In genomic region chr9:100465270-100465669, GRCh38 we compare ENCODE assay signal across 27 cellular contexts. TPM values are rescaled to one million over a fixed set of nuclear protein-coding genes. Genes with fewer than 3 reads are reported as not detected.
"Had no signal": no experiment of that assay in that cellular context is flagged by ENCODE, and none has a peak within 500 bp of the region (broad histone marks: within the 10 kb centered on the region; RNA-seq: fewer than 3 reads in every experiment).

No MANE protein-coding gene starts in this region.

- H3K4me1 ChIP-seq: left lung had no signal

- H3K27me3 ChIP-seq: brain microvascular endothelial cell, left lung had no signal

- H3K9me3 ChIP-seq: left lung, neutrophil, thoracic aorta had no signal

- FAIRE-seq: astrocyte, urothelium cell line had no signal

- H3K4me2 ChIP-seq: smooth muscle cell had no signal

- ATAC-seq: esophagus mucosa; left lung; stimulated activated memory B cell treated with anti-CD40 and anti-IgM and Interleukin-4, amounts not matched to agents 10 μg/mL and 1 μg/mL and 100 μg/mL, for 72 hours had no signal

- H3K36me3 ChIP-seq: brain microvascular endothelial cell, left lung, neutrophil, thoracic aorta had no signal

- H3K27ac ChIP-seq: brain microvascular endothelial cell, left lung, neutrophil, thoracic aorta had no signal

- DNase-seq: activated CD4-positive, alpha-beta memory T cell treated with anti-CD3 and anti-CD28 coated beads, Interleukin-2, amount 10 ng/mL, durations not matched to agents 7 days and 5 days; activated CD4-positive, alpha-beta T cell treated with anti-CD3 and anti-CD28 coated beads for 48 hours; activated CD8-positive, alpha-beta memory T cell treated with anti-CD3 and anti-CD28 coated beads, Interleukin-2, amount 50 U/mL, for 48 hours; activated gamma-delta T cell; activated naive CD4-positive, alpha-beta T cell treated with anti-CD3 and anti-CD28 coated beads, Interleukin-2, amount 10 ng/mL, durations not matched to agents 7 days and 5 days; activated naive CD8-positive, alpha-beta T cell treated with anti-CD3 and anti-CD28 coated beads, Interleukin-2, amount 10 ng/mL, durations not matched to agents 7 days and 5 days; activated T-cell treated with anti-CD3 and anti-CD28 coated beads, Interleukin-2, amount 50 U/mL, for 24 hours; brain microvascular endothelial cell; endodermal cell; foreskin fibroblast; kidney glomerular epithelial cell; left lung; naive B cell; nephron progenitor cell; stimulated activated CD4-positive, alpha-beta T cell treated with anti-CD3 and anti-CD28 coated beads, Interleukin-1b, Interleukin-23, amount 100 ng/mL, for 48 hours; stimulated activated CD4-positive, alpha-beta T cell treated with anti-CD3 and anti-CD28 coated beads, Interleukin-4, amount 100 ng/mL, for 4 hours; stimulated activated CD8-positive, alpha-beta memory T cell treated with anti-CD3 and anti-CD28 coated beads, Interleukin-4, amount 100 ng/mL, for 48 hours; trophoblast cell had no signal

- H3K4me3 ChIP-seq: left lung, lung, smooth muscle cell, thoracic aorta had no signal

RNA-seq across cellular contexts. Expression of gene TMEFF1, which starts 7.7 kb away (rescaled TPM):
- total RNA-seq: esophagus mucosa; T-helper 1 cell treated with Interleukin-12 subunit alpha and Interleukin-12 subunit beta and Interleukin-4 antibody, amounts not matched to agents 30 ng/mL and 1 ng/mL, for 36 hours; thoracic aorta had no signal
